24 cellular contexts compared by ENCODE assay signal in genomic region chr1:179168526-179168925, GRCh38.
"Had no signal": no experiment of that assay in that cellular context is flagged by ENCODE, and none has a peak within 500 bp of the region (broad histone marks: within the 10 kb centered on the region; RNA-seq: fewer than 3 reads in every experiment).

No MANE protein-coding gene starts in this region.

- H3K9me3 ChIP-seq: MG63 had no signal

- H3K27ac Mint-ChIP-seq: activated CD4-positive, alpha-beta memory T cell treated with anti-CD3 and anti-CD28 coated beads, Interleukin-2, amount 10 ng/mL, durations not matched to agents 7 days and 5 days; activated naive CD4-positive, alpha-beta T cell treated with anti-CD3 and anti-CD28 coated beads, Interleukin-2, amount 10 ng/mL, durations not matched to agents 7 days and 5 days; activated naive CD8-positive, alpha-beta T cell treated with anti-CD3 and anti-CD28 coated beads for 36 hours; activated T-helper 17 cell treated with anti-CD3 and anti-CD28 coated beads, Interleukin-2, amount 50 U/mL, for 72 hours; T-cell had no signal

- H3K27me3 ChIP-seq: MG63 had no signal

- H3K4me3 ChIP-seq: MG63, SK-N-MC had no signal

- H3K36me3 Mint-ChIP-seq: activated naive CD4-positive, alpha-beta T cell treated with anti-CD3 and anti-CD28 coated beads, Interleukin-2, amount 10 ng/mL, durations not matched to agents 7 days and 5 days had no signal

- H3K27ac ChIP-seq: SK-N-MC had no signal

- H3K9me3 Mint-ChIP-seq: activated CD4-positive, alpha-beta memory T cell treated with anti-CD3 and anti-CD28 coated beads, Interleukin-2, amount 10 ng/mL, durations not matched to agents 7 days and 5 days; activated naive CD4-positive, alpha-beta T cell treated with anti-CD3 and anti-CD28 coated beads, Interleukin-2, amount 10 ng/mL, durations not matched to agents 7 days and 5 days; activated naive CD8-positive, alpha-beta T cell treated with anti-CD3 and anti-CD28 coated beads for 36 hours; activated T-helper 17 cell treated with anti-CD3 and anti-CD28 coated beads, Interleukin-2, amount 50 U/mL, for 72 hours; T-cell had no signal

- H3K4me1 Mint-ChIP-seq: activated CD4-positive, alpha-beta memory T cell treated with anti-CD3 and anti-CD28 coated beads, Interleukin-2, amount 10 ng/mL, durations not matched to agents 7 days and 5 days; activated naive CD4-positive, alpha-beta T cell treated with anti-CD3 and anti-CD28 coated beads, Interleukin-2, amount 10 ng/mL, durations not matched to agents 7 days and 5 days; activated T-helper 17 cell treated with anti-CD3 and anti-CD28 coated beads, Interleukin-2, amount 50 U/mL, for 72 hours had no signal

- H3K27me3 Mint-ChIP-seq: activated CD4-positive, alpha-beta memory T cell treated with anti-CD3 and anti-CD28 coated beads, Interleukin-2, amount 10 ng/mL, durations not matched to agents 7 days and 5 days; activated naive CD4-positive, alpha-beta T cell treated with anti-CD3 and anti-CD28 coated beads, Interleukin-2, amount 10 ng/mL, durations not matched to agents 7 days and 5 days; activated naive CD8-positive, alpha-beta T cell treated with anti-CD3 and anti-CD28 coated beads for 36 hours; activated T-helper 17 cell treated with anti-CD3 and anti-CD28 coated beads, Interleukin-2, amount 50 U/mL, for 72 hours; T-cell had no signal

- DNase-seq: activated CD4-positive, alpha-beta memory T cell treated with anti-CD3 and anti-CD28 coated beads, Interleukin-2, amount 10 ng/mL, durations not matched to agents 7 days and 5 days; activated CD4-positive, alpha-beta T cell treated with anti-CD3 and anti-CD28 coated beads, Interleukin-2, amount 50 U/mL, for 1 hour; activated CD4-positive, CD25-positive, alpha-beta regulatory T cell; activated gamma-delta T cell; activated naive CD4-positive, alpha-beta T cell treated with anti-CD3 and anti-CD28 coated beads, Interleukin-2, amount 10 ng/mL, durations not matched to agents 7 days and 5 days; activated naive CD8-positive, alpha-beta T cell treated with anti-CD3 and anti-CD28 coated beads for 36 hours; activated T-cell treated with anti-CD3 and anti-CD28 coated beads for 4 hours; activated T-cell treated with anti-CD3 and anti-CD28 coated beads, Interleukin-2, amount 50 U/mL, for 48 hours; cerebellar nuclear complex; KBM-7; MG63; MV-4-11; NCI-H1092 treated with DMSO at 0.1 percent for 48 hours; NCI-H1417 treated with DMSO at 0.1 percent for 48 hours; NCI-H1694; NCI-H2081; NCI-H510A treated with DMSO at 0.1 percent for 48 hours; PC-3; SIG-M5; T-cell; T-helper 2 cell; T1000 had no signal

- H3K4me3 Mint-ChIP-seq: activated CD4-positive, alpha-beta memory T cell treated with anti-CD3 and anti-CD28 coated beads, Interleukin-2, amount 10 ng/mL, durations not matched to agents 7 days and 5 days; activated naive CD4-positive, alpha-beta T cell treated with anti-CD3 and anti-CD28 coated beads, Interleukin-2, amount 10 ng/mL, durations not matched to agents 7 days and 5 days; activated naive CD8-positive, alpha-beta T cell treated with anti-CD3 and anti-CD28 coated beads for 36 hours; activated T-helper 17 cell treated with anti-CD3 and anti-CD28 coated beads, Interleukin-2, amount 50 U/mL, for 72 hours; T-cell had no signal
